1 cellular context compared by ENCODE assay signal in genomic region chr6:18155273-18155863, GRCh38.
TF ChIP-seq lines count a peak whose summit lies in the region.

A gene with protein sequence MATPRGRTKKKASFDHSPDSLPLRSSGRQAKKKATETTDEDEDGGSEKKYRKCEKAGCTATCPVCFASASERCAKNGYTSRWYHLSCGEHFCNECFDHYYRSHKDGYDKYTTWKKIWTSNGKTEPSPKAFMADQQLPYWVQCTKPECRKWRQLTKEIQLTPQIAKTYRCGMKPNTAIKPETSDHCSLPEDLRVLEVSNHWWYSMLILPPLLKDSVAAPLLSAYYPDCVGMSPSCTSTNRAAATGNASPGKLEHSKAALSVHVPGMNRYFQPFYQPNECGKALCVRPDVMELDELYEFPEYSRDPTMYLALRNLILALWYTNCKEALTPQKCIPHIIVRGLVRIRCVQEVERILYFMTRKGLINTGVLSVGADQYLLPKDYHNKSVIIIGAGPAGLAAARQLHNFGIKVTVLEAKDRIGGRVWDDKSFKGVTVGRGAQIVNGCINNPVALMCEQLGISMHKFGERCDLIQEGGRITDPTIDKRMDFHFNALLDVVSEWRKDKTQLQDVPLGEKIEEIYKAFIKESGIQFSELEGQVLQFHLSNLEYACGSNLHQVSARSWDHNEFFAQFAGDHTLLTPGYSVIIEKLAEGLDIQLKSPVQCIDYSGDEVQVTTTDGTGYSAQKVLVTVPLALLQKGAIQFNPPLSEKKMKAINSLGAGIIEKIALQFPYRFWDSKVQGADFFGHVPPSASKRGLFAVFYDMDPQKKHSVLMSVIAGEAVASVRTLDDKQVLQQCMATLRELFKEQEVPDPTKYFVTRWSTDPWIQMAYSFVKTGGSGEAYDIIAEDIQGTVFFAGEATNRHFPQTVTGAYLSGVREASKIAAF (plus strand): TSS chr6:18155422. CDS start chr6:18159896, 4,474 bp downstream.

TF ChIP-seq in HepG2, 621 proteins besides CTCF, POLR2A, EP300 and RAD21 (continued from another document and continues in another):
- TF ChIP-seq, protein P1, sequence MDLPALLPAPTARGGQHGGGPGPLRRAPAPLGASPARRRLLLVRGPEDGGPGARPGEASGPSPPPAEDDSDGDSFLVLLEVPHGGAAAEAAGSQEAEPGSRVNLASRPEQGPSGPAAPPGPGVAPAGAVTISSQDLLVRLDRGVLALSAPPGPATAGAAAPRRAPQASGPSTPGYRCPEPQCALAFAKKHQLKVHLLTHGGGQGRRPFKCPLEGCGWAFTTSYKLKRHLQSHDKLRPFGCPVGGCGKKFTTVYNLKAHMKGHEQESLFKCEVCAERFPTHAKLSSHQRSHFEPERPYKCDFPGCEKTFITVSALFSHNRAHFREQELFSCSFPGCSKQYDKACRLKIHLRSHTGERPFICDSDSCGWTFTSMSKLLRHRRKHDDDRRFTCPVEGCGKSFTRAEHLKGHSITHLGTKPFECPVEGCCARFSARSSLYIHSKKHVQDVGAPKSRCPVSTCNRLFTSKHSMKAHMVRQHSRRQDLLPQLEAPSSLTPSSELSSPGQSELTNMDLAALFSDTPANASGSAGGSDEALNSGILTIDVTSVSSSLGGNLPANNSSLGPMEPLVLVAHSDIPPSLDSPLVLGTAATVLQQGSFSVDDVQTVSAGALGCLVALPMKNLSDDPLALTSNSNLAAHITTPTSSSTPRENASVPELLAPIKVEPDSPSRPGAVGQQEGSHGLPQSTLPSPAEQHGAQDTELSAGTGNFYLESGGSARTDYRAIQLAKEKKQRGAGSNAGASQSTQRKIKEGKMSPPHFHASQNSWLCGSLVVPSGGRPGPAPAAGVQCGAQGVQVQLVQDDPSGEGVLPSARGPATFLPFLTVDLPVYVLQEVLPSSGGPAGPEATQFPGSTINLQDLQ (CRISPR knock-in tag; IDR thresholded peaks at IDR 0.05), result no peak; the same call in 1 of the 2 replicates
- TF ChIP-seq LBX2 (CRISPR knock-in tag; IDR thresholded peaks at IDR 0.05; ENCODE audit: borderline replicate concordance) (peak; percentile 34), ZNF547 (CRISPR knock-in tag; IDR thresholded peaks at IDR 0.05) (no peak; the same call in 1 of the 2 replicates), KDM4B (CRISPR knock-in tag; IDR thresholded peaks at IDR 0.05) (no peak), SATB2 (CRISPR knock-in tag; IDR thresholded peaks at IDR 0.05) (no peak), CAMTA2 (CRISPR knock-in tag; IDR thresholded peaks at IDR 0.05; ENCODE audit: borderline replicate concordance) (no peak; the same call in 1 of the 2 replicates), ZNF800 (CRISPR knock-in tag; IDR thresholded peaks at IDR 0.05) (no peak; the same call in 1 of the 2 replicates), SOX6 (IDR thresholded peaks at IDR 0.05) (no peak), SOX6 (CRISPR knock-in tag; IDR thresholded peaks at IDR 0.05) (0 out of 2 replicates have a peak, but pooled peaks have one; percentile 21), EED (CRISPR knock-in tag; IDR thresholded peaks at IDR 0.05) (no peak; the same call in 1 of the 2 replicates), ZNF317 (CRISPR knock-in tag; IDR thresholded peaks at IDR 0.05) (no peak), AKAP8 (CRISPR knock-in tag; IDR thresholded peaks at IDR 0.05) (no peak; the same call in 1 of the 2 replicates), ZNF546 (CRISPR knock-in tag; conservative IDR thresholded peaks at IDR 0.05) (peak; percentile 58; the same call in 1 of the 2 replicates), SMC3 (IDR thresholded peaks at IDR 0.05; ENCODE audit: low read length) (no peak), KMT2B (CRISPR knock-in tag; IDR thresholded peaks at IDR 0.05) (peak; percentile 54), HNRNPK (IDR thresholded peaks at IDR 0.05; ENCODE audit: low read depth, low read length, poor library complexity, severe bottlenecking) (peak; percentile 66), ZBTB49 (CRISPR knock-in tag; IDR thresholded peaks at IDR 0.05; ENCODE audit: borderline replicate concordance) (no peak), ZBTB8A (CRISPR knock-in tag; IDR thresholded peaks at IDR 0.05; ENCODE audit: borderline replicate concordance, low read depth) (no peak), POGZ (CRISPR knock-in tag; IDR thresholded peaks at IDR 0.05) (peak; percentile 74), ZNF670 (CRISPR knock-in tag; IDR thresholded peaks at IDR 0.05; ENCODE audit: borderline replicate concordance) (no peak), ETS1 (CRISPR knock-in tag; IDR thresholded peaks at IDR 0.05) (no peak), TBP (CRISPR knock-in tag; IDR thresholded peaks at IDR 0.05) (no peak), JDP2 (CRISPR knock-in tag; IDR thresholded peaks at IDR 0.05; ENCODE audit: borderline replicate concordance) (no peak), HCFC1 (IDR thresholded peaks at IDR 0.05; ENCODE audit: low read depth, low read length) (no peak), ZNF761 (CRISPR knock-in tag; conservative IDR thresholded peaks at IDR 0.05) (no peak), ISL2 (CRISPR knock-in tag; IDR thresholded peaks at IDR 0.05) (peak; percentile 11; the same call in 1 of the 2 replicates), HBP1 (CRISPR knock-in tag; IDR thresholded peaks at IDR 0.05; ENCODE audit: low read depth) (no peak), HNRNPUL1 (IDR thresholded peaks at IDR 0.05; ENCODE audit: low read depth, low read length) (no peak), NCOA1 (CRISPR knock-in tag; IDR thresholded peaks at IDR 0.05) (no peak), ZNF430 (CRISPR knock-in tag; IDR thresholded peaks at IDR 0.05) (peak; percentile 75), ZNF510 (CRISPR knock-in tag; IDR thresholded peaks at IDR 0.05; ENCODE audit: low read depth) (no peak), ZFP36L1 (CRISPR knock-in tag; IDR thresholded peaks at IDR 0.05) (no peak), SMAD1 (CRISPR knock-in tag; IDR thresholded peaks at IDR 0.05; ENCODE audit: borderline replicate concordance, low read depth) (no peak), ZNF83 (CRISPR knock-in tag; IDR thresholded peaks at IDR 0.05; ENCODE audit: borderline replicate concordance) (no peak), KDM6A (CRISPR knock-in tag; IDR thresholded peaks at IDR 0.05; ENCODE audit: low read depth) (no peak), PRPF4 (IDR thresholded peaks at IDR 0.05; ENCODE audit: low read depth, low read length, poor library complexity, severe bottlenecking) (no peak), ZNF235 (CRISPR knock-in tag; IDR thresholded peaks at IDR 0.05; ENCODE audit: borderline replicate concordance) (peak; percentile 71; the same call in 1 of the 2 replicates), TRAFD1 (CRISPR knock-in tag; IDR thresholded peaks at IDR 0.05; ENCODE audit: borderline replicate concordance) (no peak)
- TF ChIP-seq, protein P2, sequence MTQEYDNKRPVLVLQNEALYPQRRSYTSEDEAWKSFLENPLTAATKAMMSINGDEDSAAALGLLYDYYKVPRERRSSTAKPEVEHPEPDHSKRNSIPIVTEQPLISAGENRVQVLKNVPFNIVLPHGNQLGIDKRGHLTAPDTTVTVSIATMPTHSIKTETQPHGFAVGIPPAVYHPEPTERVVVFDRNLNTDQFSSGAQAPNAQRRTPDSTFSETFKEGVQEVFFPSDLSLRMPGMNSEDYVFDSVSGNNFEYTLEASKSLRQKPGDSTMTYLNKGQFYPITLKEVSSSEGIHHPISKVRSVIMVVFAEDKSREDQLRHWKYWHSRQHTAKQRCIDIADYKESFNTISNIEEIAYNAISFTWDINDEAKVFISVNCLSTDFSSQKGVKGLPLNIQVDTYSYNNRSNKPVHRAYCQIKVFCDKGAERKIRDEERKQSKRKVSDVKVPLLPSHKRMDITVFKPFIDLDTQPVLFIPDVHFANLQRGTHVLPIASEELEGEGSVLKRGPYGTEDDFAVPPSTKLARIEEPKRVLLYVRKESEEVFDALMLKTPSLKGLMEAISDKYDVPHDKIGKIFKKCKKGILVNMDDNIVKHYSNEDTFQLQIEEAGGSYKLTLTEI (CRISPR knock-in tag; conservative IDR thresholded peaks at IDR 0.05), result no peak
- TF ChIP-seq, protein P3, sequence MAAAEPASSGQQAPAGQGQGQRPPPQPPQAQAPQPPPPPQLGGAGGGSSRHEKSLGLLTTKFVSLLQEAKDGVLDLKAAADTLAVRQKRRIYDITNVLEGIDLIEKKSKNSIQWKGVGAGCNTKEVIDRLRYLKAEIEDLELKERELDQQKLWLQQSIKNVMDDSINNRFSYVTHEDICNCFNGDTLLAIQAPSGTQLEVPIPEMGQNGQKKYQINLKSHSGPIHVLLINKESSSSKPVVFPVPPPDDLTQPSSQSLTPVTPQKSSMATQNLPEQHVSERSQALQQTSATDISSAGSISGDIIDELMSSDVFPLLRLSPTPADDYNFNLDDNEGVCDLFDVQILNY (CRISPR knock-in tag; conservative IDR thresholded peaks at IDR 0.05), result peak; percentile 41; the same call in 1 of the 2 replicates
- TF ChIP-seq, protein P4, sequence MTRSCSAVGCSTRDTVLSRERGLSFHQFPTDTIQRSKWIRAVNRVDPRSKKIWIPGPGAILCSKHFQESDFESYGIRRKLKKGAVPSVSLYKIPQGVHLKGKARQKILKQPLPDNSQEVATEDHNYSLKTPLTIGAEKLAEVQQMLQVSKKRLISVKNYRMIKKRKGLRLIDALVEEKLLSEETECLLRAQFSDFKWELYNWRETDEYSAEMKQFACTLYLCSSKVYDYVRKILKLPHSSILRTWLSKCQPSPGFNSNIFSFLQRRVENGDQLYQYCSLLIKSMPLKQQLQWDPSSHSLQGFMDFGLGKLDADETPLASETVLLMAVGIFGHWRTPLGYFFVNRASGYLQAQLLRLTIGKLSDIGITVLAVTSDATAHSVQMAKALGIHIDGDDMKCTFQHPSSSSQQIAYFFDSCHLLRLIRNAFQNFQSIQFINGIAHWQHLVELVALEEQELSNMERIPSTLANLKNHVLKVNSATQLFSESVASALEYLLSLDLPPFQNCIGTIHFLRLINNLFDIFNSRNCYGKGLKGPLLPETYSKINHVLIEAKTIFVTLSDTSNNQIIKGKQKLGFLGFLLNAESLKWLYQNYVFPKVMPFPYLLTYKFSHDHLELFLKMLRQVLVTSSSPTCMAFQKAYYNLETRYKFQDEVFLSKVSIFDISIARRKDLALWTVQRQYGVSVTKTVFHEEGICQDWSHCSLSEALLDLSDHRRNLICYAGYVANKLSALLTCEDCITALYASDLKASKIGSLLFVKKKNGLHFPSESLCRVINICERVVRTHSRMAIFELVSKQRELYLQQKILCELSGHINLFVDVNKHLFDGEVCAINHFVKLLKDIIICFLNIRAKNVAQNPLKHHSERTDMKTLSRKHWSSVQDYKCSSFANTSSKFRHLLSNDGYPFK (CRISPR knock-in tag; IDR thresholded peaks at IDR 0.05; ENCODE audit: borderline replicate concordance), result no peak
